21 cellular contexts compared by ENCODE assay signal in genomic region chr3:31687020-31687802, GRCh38.
DNase-seq lines count a peak whose midpoint lies in the region; ATAC-seq, FAIRE-seq and TF ChIP-seq lines count a peak whose summit lies in the region.
"Had no signal": no experiment of that assay in that cellular context is flagged by ENCODE, and none has a peak within 500 bp of the region (broad histone marks: within the 10 kb centered on the region; RNA-seq: fewer than 3 reads in every experiment).

No MANE protein-coding gene starts in this region.

- no peaks in the 10 kb centered on the region for H3K79me2 ChIP-seq in K562 (ENCODE audit: control insufficient read depth, insufficient read depth, low read length)

- no TSS peak for BruUV-seq in K562 (replicated peaks; lab: Mats Ljungman, UMichigan)

- no peaks in the 10 kb centered on the region for H3K4me1 ChIP-seq in K562 (replicated peaks in 1 of 2; ENCODE audit: control insufficient read depth in 2 of 2, insufficient read depth in 2 of 2, low read length in 2 of 2)
- no peaks in the 10 kb centered on the region for H3K4me1 ChIP-seq in effector memory CD4-positive, alpha-beta T cell (ENCODE audit: control insufficient read depth, insufficient read depth, low read length, poor library complexity, severe bottlenecking)
- H3K4me1 ChIP-seq in breast epithelium, result no peaks in the 10 kb centered on the region
- H3K4me1 ChIP-seq: BE2C had no signal

- no peak for FAIRE-seq in K562 (lab: Jason Lieb, UNC)

- H3K4me3 Mint-ChIP-seq in osteocyte (ENCODE audit: unreplicated experiment), result no peak overlapping the region
- H3K4me3 Mint-ChIP-seq: activated naive CD4-positive, alpha-beta T cell treated with anti-CD3 and anti-CD28 coated beads, Interleukin-2, amount 10 ng/mL, durations not matched to agents 7 days and 5 days; dendritic cell treated with granulocyte-macrophage colony-stimulating factor and Interleukin-4, amounts not matched to agents 40 ng/mL and 50 ng/mL, for 4 days; naive B cell had no signal

- CTCF ChIA-PET in K562 (lab: Yijun Ruan, JAX; ENCODE audit: low intra/inter-chr PET ratio), result no interaction called here

- H3K9me3 Mint-ChIP-seq in osteocyte (ENCODE audit: unreplicated experiment), result peaks cover 5% of the 10 kb centered on the region

- TF ChIP-seq CTCF in GM10266 (IDR thresholded peaks at IDR 0.05; ENCODE audit: control insufficient read depth, insufficient read depth, low read depth, missing control alignments) (peak; percentile 3), K562 (IDR thresholded peaks at IDR 0.05 in 2 of 3, conservative IDR thresholded peaks at IDR 0.05 in 1 of 3; ENCODE audit: insufficient read depth in 2 of 3, low read depth in 1 of 3, low read length in 3 of 3) (peak; percentile 15 to 66 (median 36); a peak in 2 of 6 replicates), osteocyte (IDR thresholded peaks at IDR 0.05) (peak; percentile 11), breast epithelium (IDR thresholded peaks at IDR 0.05) (no peak)

- peaks cover 7% of the 10 kb centered on the region for H3K4me1 Mint-ChIP-seq in osteocyte (ENCODE audit: unreplicated experiment)
- H3K4me1 Mint-ChIP-seq: activated naive CD4-positive, alpha-beta T cell treated with anti-CD3 and anti-CD28 coated beads, Interleukin-2, amount 10 ng/mL, durations not matched to agents 7 days and 5 days had no signal

- no peak overlapping the region for H3K27ac Mint-ChIP-seq in osteocyte (ENCODE audit: unreplicated experiment)
- H3K27ac Mint-ChIP-seq: activated naive CD4-positive, alpha-beta T cell treated with anti-CD3 and anti-CD28 coated beads, Interleukin-2, amount 10 ng/mL, durations not matched to agents 7 days and 5 days; dendritic cell treated with granulocyte-macrophage colony-stimulating factor and Interleukin-4, amounts not matched to agents 40 ng/mL and 50 ng/mL, for 4 days had no signal

- H4K20me1 ChIP-seq in K562 (replicated peaks; ENCODE audit: control insufficient read depth, insufficient read depth, low read length), result no peaks in the 10 kb centered on the region

- H3K36me3 ChIP-seq in K562 (ENCODE audit: control insufficient read depth, insufficient read depth, low read length), result no peaks in the 10 kb centered on the region
- H3K36me3 ChIP-seq in effector memory CD4-positive, alpha-beta T cell (ENCODE audit: control insufficient read depth, insufficient read depth, low read length), result no peaks in the 10 kb centered on the region
- no peaks in the 10 kb centered on the region for H3K36me3 ChIP-seq in breast epithelium
- H3K36me3 ChIP-seq: BE2C had no signal

- no peaks in the 10 kb centered on the region for H3K9me1 ChIP-seq in K562 (ENCODE audit: control insufficient read depth, insufficient read depth, low read length)

- H3K27ac ChIP-seq in K562 (ENCODE audit: extremely low read depth, low read depth, low read length), result no peak overlapping the region
- no peak overlapping the region for H3K27ac ChIP-seq in effector memory CD4-positive, alpha-beta T cell (ENCODE audit: insufficient read depth, low read length, poor library complexity, severe bottlenecking)
- no peak overlapping the region for H3K27ac ChIP-seq in breast epithelium
- H3K27ac ChIP-seq: thyroid gland had no signal

- no peak for DNase-seq in GM10266 (ENCODE audit: extremely low spot score)
- no peak for DNase-seq in K562 (ENCODE audit: extremely low read depth in 1 of 4, low spot score in 3 of 4)
- no peak for DNase-seq in osteocyte (ENCODE audit: extremely low spot score, unreplicated experiment)
- no peak for DNase-seq in stimulated activated CD4-positive, alpha-beta T cell treated with anti-CD3 and anti-CD28 coated beads, Interleukin-12 subunit alpha, Interleukin-12 subunit beta, amount 100 ng/mL, for 4 hours
- DNase-seq in effector memory CD4-positive, alpha-beta T cell, result no peak
- DNase-seq in breast epithelium (ENCODE audit: low spot score in 2 of 2), result no peak
- DNase-seq: activated CD4-positive, alpha-beta T cell treated with anti-CD3 and anti-CD28 coated beads, Interleukin-2, amount 50 U/mL, for 1 hour; activated naive CD4-positive, alpha-beta T cell treated with anti-CD3 and anti-CD28 coated beads, Interleukin-2, amount 10 ng/mL, durations not matched to agents 7 days and 5 days; activated T-cell treated with anti-CD3 and anti-CD28 coated beads for 4 hours; BE2C; DMS153; erythroblast; MM.1S; naive B cell; NCI-H2081; NCI-H510A treated with DMSO at 0.1 percent for 48 hours; thyroid gland had no signal

- ATAC-seq in K562 (no peak), HG03571 (IDR thresholded peaks at IDR 0.05; ENCODE audit: unreplicated experiment) (no peak)

- POLR2A ChIA-PET in K562 (lab: Yijun Ruan, JAX), result interaction anchor here (0.7 kb wide), 1 partner anchor 13 kb away, joined by 4 read pairs; no protein-coding TSS in a partner anchor

- TF ChIP-seq EP300 in Ishikawa (IDR thresholded peaks at IDR 0.05; ENCODE audit: borderline replicate concordance) (no peak), K562 (IDR thresholded peaks at IDR 0.05; ENCODE audit: low read length) (no peak)

- TF ChIP-seq RAD21 in Ishikawa (IDR thresholded peaks at IDR 0.05; ENCODE audit: low read depth) (no peak), K562 (CRISPR knock-in tag; conservative IDR thresholded peaks at IDR 0.05 in 1 of 2, IDR thresholded peaks at IDR 0.05 in 1 of 2) (no peak)

- no peaks in the 10 kb centered on the region for H3K9me3 ChIP-seq in K562 (replicated peaks; ENCODE audit: control insufficient read depth, insufficient read depth, low read depth, low read length)
- H3K9me3 ChIP-seq in effector memory CD4-positive, alpha-beta T cell (ENCODE audit: control insufficient read depth, low read length), result no peaks in the 10 kb centered on the region
- no peaks in the 10 kb centered on the region for H3K9me3 ChIP-seq in breast epithelium
- H3K9me3 ChIP-seq: BE2C, thyroid gland had no signal

- 0% methylated on average over 6 of the region's 6 CpGs for WGBS in K562 (ENCODE audit: insufficient coverage, low coverage, missing lambda C conversion rate)

- H3K4me3 ChIP-seq in K562 (no peak overlapping the region), breast epithelium (no peak overlapping the region)
- H3K4me3 ChIP-seq in effector memory CD4-positive, alpha-beta T cell (ENCODE audit: insufficient read depth, low read depth, low read length, poor library complexity, severe bottlenecking), result no peak overlapping the region
- H3K4me3 ChIP-seq: lung, thyroid gland had no signal

- no peak for TF ChIP-seq POLR2A in K562 (conservative IDR thresholded peaks at IDR 0.05)
- TF ChIP-seq POLR2A in breast epithelium (IDR thresholded peaks at IDR 0.05), result no peak

- H3K27me3 Mint-ChIP-seq in osteocyte (ENCODE audit: unreplicated experiment), result no peaks in the 10 kb centered on the region
- H3K27me3 Mint-ChIP-seq: activated naive CD4-positive, alpha-beta T cell treated with anti-CD3 and anti-CD28 coated beads, Interleukin-2, amount 10 ng/mL, durations not matched to agents 7 days and 5 days; naive B cell had no signal

- H3K36me3 Mint-ChIP-seq in osteocyte (ENCODE audit: unreplicated experiment), result peaks cover 33% of the 10 kb centered on the region
- H3K36me3 Mint-ChIP-seq: activated naive CD4-positive, alpha-beta T cell treated with anti-CD3 and anti-CD28 coated beads, Interleukin-2, amount 10 ng/mL, durations not matched to agents 7 days and 5 days had no signal

- in situ Hi-C loops in K562 (cut with MboI), result no loop called here

- H3K27me3 ChIP-seq in K562 (ENCODE audit: control insufficient read depth in 2 of 2, insufficient read depth in 2 of 2, low read length in 2 of 2) (peaks cover 7 to 34% of the 10 kb centered on the region in 2 experiments; a peak in 4 of 5 replicates), breast epithelium (no peaks in the 10 kb centered on the region)
- no peaks in the 10 kb centered on the region for H3K27me3 ChIP-seq in effector memory CD4-positive, alpha-beta T cell (replicated peaks; ENCODE audit: control insufficient read depth, insufficient read depth, low read length, poor library complexity, severe bottlenecking)
- H3K27me3 ChIP-seq: BE2C, thyroid gland had no signal

- no peak overlapping the region for H2AFZ ChIP-seq in K562 (ENCODE audit: low read depth, low read length)

- intact Hi-C loops in K562 (cut with micrococcal nuclease), result no loop called here
- intact Hi-C loops in breast epithelium (cut with DNase I; ENCODE audit: low total_unique reads), result no loop called here

- no peak overlapping the region for H3K9ac ChIP-seq in K562 (ENCODE audit: insufficient read depth in 1 of 2, low read depth in 2 of 2, low read length in 2 of 2)

- no peak overlapping the region for H3K4me2 ChIP-seq in K562 (ENCODE audit: insufficient read depth, low read length)

TF ChIP-seq in Ishikawa, 13 proteins besides CTCF, POLR2A, EP300 and RAD21:
- TF ChIP-seq, protein P1, sequence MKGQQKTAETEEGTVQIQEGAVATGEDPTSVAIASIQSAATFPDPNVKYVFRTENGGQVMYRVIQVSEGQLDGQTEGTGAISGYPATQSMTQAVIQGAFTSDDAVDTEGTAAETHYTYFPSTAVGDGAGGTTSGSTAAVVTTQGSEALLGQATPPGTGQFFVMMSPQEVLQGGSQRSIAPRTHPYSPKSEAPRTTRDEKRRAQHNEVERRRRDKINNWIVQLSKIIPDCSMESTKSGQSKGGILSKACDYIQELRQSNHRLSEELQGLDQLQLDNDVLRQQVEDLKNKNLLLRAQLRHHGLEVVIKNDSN (IDR thresholded peaks at IDR 0.05), result no peak
- TF ChIP-seq CEBPB (IDR thresholded peaks at IDR 0.05), result peak; percentile 37; the same call in 1 of the 2 replicates
- TF ChIP-seq TEAD4 (IDR thresholded peaks at IDR 0.05), result no peak

TF ChIP-seq in K562, 482 proteins besides CTCF, POLR2A, EP300 and RAD21:
- peak; percentile 11; the same call in 1 of the 2 replicates for TF ChIP-seq CEBPB (tag; IDR thresholded peaks at IDR 0.05)
- TF ChIP-seq SIRT6 (IDR thresholded peaks at IDR 0.05; ENCODE audit: low read depth, low read length), result no peak
- no peak for TF ChIP-seq CEBPG (CRISPR knock-in tag; IDR thresholded peaks at IDR 0.05)
- TF ChIP-seq CEBPG (tag; conservative IDR thresholded peaks at IDR 0.05 in 1 of 2, IDR thresholded peaks at IDR 0.05 in 1 of 2), result peak in 1 of 2 experiments; percentile 42; a peak in 2 of 4 replicates

Comparison
In these comparisons a context has a peak if more than half of its experiments do, and no peak if none do; other contexts are left out.
1. CTCF ChIP-seq: peak in GM10266 (single experiment), K562 (3 of 3) and osteocyte (single experiment); none in breast epithelium (0 of 3).